In genomic region chr16:31386157-31386984, GRCh38 we compare ENCODE assay signal across 8 cellular contexts. TPM values are rescaled to one million over a fixed set of nuclear protein-coding genes. Genes with fewer than 3 reads are reported as not detected.
DNase-seq lines count a peak whose midpoint lies in the region; ATAC-seq and TF ChIP-seq lines count a peak whose summit lies in the region.

No MANE protein-coding gene starts in this region.

- BruUV-seq in OCI-LY7 (replicated peaks; lab: Mats Ljungman, UMichigan): no TSS peak

- H3K36me3 ChIP-seq in adipocyte (ENCODE audit: control insufficient read depth, insufficient read depth, low read length, severe bottlenecking) (no peaks in the 10 kb centered on the region), MG63 (no peaks in the 10 kb centered on the region), OCI-LY7 (ENCODE audit: insufficient read depth, low read length) (no peaks in the 10 kb centered on the region), transverse colon (no peaks in the 10 kb centered on the region)

- no peak overlapping the region for H3K4me3 Mint-ChIP-seq in natural killer cell treated with Interleukin-12 subunit alpha and Interleukin-12 subunit beta and Interleukin-15 and Interleukin-18, amount 100 ng/mL, for 72 hours

- no peak for TF ChIP-seq EP300 in transverse colon (IDR thresholded peaks at IDR 0.05; ENCODE audit: low read depth)

- H3K4me3 ChIP-seq in adipocyte (ENCODE audit: low read length) (no peak overlapping the region), MG63 (no peak overlapping the region), OCI-LY7 (ENCODE audit: low read depth, low read length, poor library complexity, severe bottlenecking) (no peak overlapping the region), transverse colon (no peak overlapping the region)

- TF ChIP-seq POLR2A in transverse colon (IDR thresholded peaks at IDR 0.05): no peak

- no peaks in the 10 kb centered on the region for H4K20me1 ChIP-seq in OCI-LY7 (ENCODE audit: insufficient read depth, low read length)

- H3K36me3 Mint-ChIP-seq in natural killer cell treated with Interleukin-12 subunit alpha and Interleukin-12 subunit beta and Interleukin-15 and Interleukin-18, amount 100 ng/mL, for 72 hours: no peaks in the 10 kb centered on the region

- WGBS in transverse colon (ENCODE audit: low coverage in 1 of 2), 2 donors: 24 to 38% methylated on average over 3 to 6 of the region's 6 CpGs

- TF ChIP-seq CTCF in GM10266 (IDR thresholded peaks at IDR 0.05; ENCODE audit: control insufficient read depth, insufficient read depth, low read depth, missing control alignments): no peak
- TF ChIP-seq CTCF in OCI-LY7 (conservative IDR thresholded peaks at IDR 0.05; ENCODE audit: low read length): no peak
- TF ChIP-seq CTCF in transverse colon (IDR thresholded peaks at IDR 0.05): no peak

- H3K27me3 Mint-ChIP-seq in natural killer cell treated with Interleukin-12 subunit alpha and Interleukin-12 subunit beta and Interleukin-15 and Interleukin-18, amount 100 ng/mL, for 72 hours: no peaks in the 10 kb centered on the region

- no peak overlapping the region for H3K4me2 ChIP-seq in OCI-LY7 (ENCODE audit: low read length)

- CTCF ChIA-PET in OCI-LY7 (lab: Charles Lee; ENCODE audit: unreplicated experiment): interaction anchor here (1.2 kb wide), 1 partner anchor 11 kb away, joined by 5 read pairs; no protein-coding TSS in a partner anchor

- H3K27me3 ChIP-seq in adipocyte (replicated peaks; ENCODE audit: control insufficient read depth, insufficient read depth, low read length) (peaks cover 27% of the 10 kb centered on the region), MG63 (peaks cover 55% of the 10 kb centered on the region), transverse colon (peaks cover 5% of the 10 kb centered on the region)

- peak; percentile 45 for DNase-seq in GM10266 (ENCODE audit: extremely low spot score)
- peak; percentile 50 for DNase-seq in adipocyte (ENCODE audit: low read depth)
- no peak for DNase-seq in natural killer cell treated with Interleukin-12 subunit alpha and Interleukin-12 subunit beta and Interleukin-15 and Interleukin-18, amount 100 ng/mL, for 72 hours (ENCODE audit: low spot score)
- DNase-seq in MG63: no peak
- DNase-seq in NCI-H2171 (lab: John Stamatoyannopoulos, UW): no peak
- no peak for DNase-seq in OCI-LY7 (ENCODE audit: low spot score)
- no peak for DNase-seq in transverse colon

- peaks cover 20 to 22% of the 10 kb centered on the region in 2 donors for H3K4me1 Mint-ChIP-seq in natural killer cell treated with Interleukin-12 subunit alpha and Interleukin-12 subunit beta and Interleukin-15 and Interleukin-18, amount 100 ng/mL, for 72 hours (ENCODE audit: low read depth in 2 of 2)

- H3K27ac ChIP-seq in OCI-LY7 (ENCODE audit: low read depth, low read length, poor library complexity, severe bottlenecking) (no peak overlapping the region), transverse colon (no peak overlapping the region)

- no peak overlapping the region for H3K9ac ChIP-seq in adipocyte (ENCODE audit: low read length)

- no peak overlapping the region for H2AFZ ChIP-seq in OCI-LY7 (ENCODE audit: low read length)

- in situ Hi-C loops in transverse colon (cut with MboI; ENCODE audit: low pct_ligation_motif_present in 1 of 4, low pct_unique_long_range_greater_than_20kb in 1 of 4, low sequenced_read_pairs in 3 of 4): loop anchor here in 1 of 4 donors (25.0 kb wide), 1 partner anchor 101 kb away; the partner anchor contains the start of gene SLC5A2

- POLR2A ChIA-PET in OCI-LY7 (lab: Charles Lee): interaction anchor here (0.6 kb wide), 2 partner anchors 12 to 441 kb away, joined by 3 read pairs; no protein-coding TSS in a partner anchor

- ATAC-seq in HG03565 (IDR thresholded peaks at IDR 0.05; ENCODE audit: unreplicated experiment): peak; percentile 69
- peak; percentile 79 to 85 for ATAC-seq in natural killer cell treated with Interleukin-12 subunit alpha and Interleukin-12 subunit beta and Interleukin-15 and Interleukin-18, amount 100 ng/mL, for 72 hours

- H3K9me2 ChIP-seq in OCI-LY7 (ENCODE audit: insufficient read depth, low read length): no peaks in the 10 kb centered on the region

- no peaks in the 10 kb centered on the region for H3K9me3 ChIP-seq in adipocyte (ENCODE audit: control insufficient read depth, low read length)
- H3K9me3 ChIP-seq in MG63: no peaks in the 10 kb centered on the region
- no peaks in the 10 kb centered on the region for H3K9me3 ChIP-seq in OCI-LY7 (ENCODE audit: low read length)
- H3K9me3 ChIP-seq in transverse colon: no peaks in the 10 kb centered on the region

- intact Hi-C loops in OCI-LY7 (cut with micrococcal nuclease; ENCODE audit: unreplicated experiment) (no loop called here), transverse colon (cut with DNase I; ENCODE audit: low total_unique reads) (no loop called here)

- no peaks in the 10 kb centered on the region for H3K79me2 ChIP-seq in OCI-LY7 (ENCODE audit: insufficient read depth, low read depth, low read length)

- peaks cover 7% of the 10 kb centered on the region for H3K4me1 ChIP-seq in adipocyte (ENCODE audit: control insufficient read depth, insufficient read depth, low read length)
- H3K4me1 ChIP-seq in OCI-LY7 (ENCODE audit: insufficient read depth, low read length, poor library complexity, severe bottlenecking): no peaks in the 10 kb centered on the region
- peaks cover 0 to 4% (median 0%) of the 10 kb centered on the region in 4 donors for H3K4me1 ChIP-seq in transverse colon

- H3K9me3 Mint-ChIP-seq in natural killer cell treated with Interleukin-12 subunit alpha and Interleukin-12 subunit beta and Interleukin-15 and Interleukin-18, amount 100 ng/mL, for 72 hours: no peaks in the 10 kb centered on the region

- H3K27ac Mint-ChIP-seq in natural killer cell treated with Interleukin-12 subunit alpha and Interleukin-12 subunit beta and Interleukin-15 and Interleukin-18, amount 100 ng/mL, for 72 hours: peak overlapping the region; percentile 31 to 67

RNA-seq across cellular contexts. Expression of gene ITGAD, which starts 6.8 kb away (rescaled TPM):
- under 1 TPM in 1 of 2 donors, not detected in 1; 0.47 TPM for total RNA-seq in natural killer cell treated with Interleukin-12 subunit alpha and Interleukin-12 subunit beta and Interleukin-15 and Interleukin-18, amount 100 ng/mL, for 72 hours
- total RNA-seq in MG63 (2014; rRNA removed; shearing (Covaris generic); ENCODE audit: low replicate concordance): not detected in 2 replicates
- total RNA-seq in OCI-LY7 (2014; rRNA removed; shearing (Covaris generic)): not detected in 2 replicates
- total RNA-seq in OCI-LY7 (2022) (not detected in 2 replicates), transverse colon (under 1 TPM in 1 of 4 donors, not detected in 3; 0.75 TPM)

RNA-seq across cellular contexts. Expression of gene ITGAX, which starts 31.4 kb away (rescaled TPM):
- total RNA-seq in natural killer cell treated with Interleukin-12 subunit alpha and Interleukin-12 subunit beta and Interleukin-15 and Interleukin-18, amount 100 ng/mL, for 72 hours: 100 to 1,000 TPM in 1 of 2 donors, 10 to 100 TPM in 1; 62.1 to 124 TPM
- total RNA-seq in MG63 (2014; rRNA removed; shearing (Covaris generic); ENCODE audit: low replicate concordance): 0.46 TPM in 1 of 2 replicates, not detected in the other
- not detected in 2 replicates for total RNA-seq in OCI-LY7 (2014; rRNA removed; shearing (Covaris generic))
- total RNA-seq in OCI-LY7 (2022) (not detected in 2 replicates), transverse colon (1 to 10 TPM in 3 of 4 donors, not detected in 1; 1.2 to 3.8 (median 3.7) TPM)

RNA-seq across cellular contexts. Expression of gene COX6A2, which starts 41.8 kb away (rescaled TPM):
- total RNA-seq in natural killer cell treated with Interleukin-12 subunit alpha and Interleukin-12 subunit beta and Interleukin-15 and Interleukin-18, amount 100 ng/mL, for 72 hours: not detected
- not detected in 2 replicates for total RNA-seq in MG63 (2014; rRNA removed; shearing (Covaris generic); ENCODE audit: low replicate concordance)
- total RNA-seq in OCI-LY7 (2014; rRNA removed; shearing (Covaris generic)): not detected in 2 replicates
- not detected in 2 replicates for total RNA-seq in OCI-LY7 (2022)
- not detected for total RNA-seq in transverse colon

RNA-seq across cellular contexts. Expression of gene ZNF843, which starts 56.2 kb away (rescaled TPM):
- under 1 TPM in 1 of 2 donors, not detected in 1; 0.17 TPM for total RNA-seq in natural killer cell treated with Interleukin-12 subunit alpha and Interleukin-12 subunit beta and Interleukin-15 and Interleukin-18, amount 100 ng/mL, for 72 hours
- not detected in 2 replicates for total RNA-seq in MG63 (2014; rRNA removed; shearing (Covaris generic); ENCODE audit: low replicate concordance)
- 0.03 and 0.19 TPM in 2 replicates for total RNA-seq in OCI-LY7 (2014; rRNA removed; shearing (Covaris generic))
- total RNA-seq in OCI-LY7 (2022) (0.17 and 0.52 TPM in 2 replicates), transverse colon (under 1 TPM in 2 of 4 donors, not detected in 2; 0.14 to 0.79 TPM)

Comparison
In these comparisons a context has a peak if more than half of its experiments do, and no peak if none do; other contexts are left out.
1. DNase-seq: peak in GM10266 (single experiment) and adipocyte (single experiment); none in natural killer cell treated with Interleukin-12 subunit alpha and Interleukin-12 subunit beta and Interleukin-15 and Interleukin-18, amount 100 ng/mL, for 72 hours (single experiment), MG63 (single experiment), NCI-H2171 (single experiment), OCI-LY7 (single experiment) and transverse colon (single experiment).
2. RNA of gene ITGAX, which starts 31.4 kb away (total RNA-seq): 62.1 to 124 TPM in natural killer cell treated with Interleukin-12 subunit alpha and Interleukin-12 subunit beta and Interleukin-15 and Interleukin-18, amount 100 ng/mL, for 72 hours; 1.2 to 3.8 TPM in transverse colon, 0.46 TPM in MG63 and not detected in OCI-LY7; every median in the first group is over 10 times any median in the second.